In the genomic region with DNA sequence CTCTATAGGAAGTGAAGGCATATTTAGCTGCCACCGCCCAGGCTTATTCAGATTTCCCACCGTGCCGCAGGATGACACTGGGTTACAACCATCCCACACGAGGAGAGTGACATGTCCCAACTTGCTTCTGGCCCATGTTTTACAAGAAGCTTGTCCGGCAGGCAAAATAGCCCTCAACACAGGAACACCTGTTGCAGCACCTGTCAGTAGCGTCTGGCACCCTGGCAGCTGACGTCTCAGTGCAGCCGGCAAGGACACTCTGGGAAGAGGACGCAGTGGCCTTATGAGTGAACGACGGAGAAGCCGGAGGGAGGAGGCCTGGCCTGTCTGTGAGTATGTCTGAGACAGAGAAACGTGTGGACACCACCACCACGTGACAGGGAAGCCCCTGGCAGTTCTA, we compare ENCODE assay signal across 12 cellular contexts. TPM values are rescaled to one million over a fixed set of nuclear protein-coding genes. Genes with fewer than 3 reads are reported as not detected.
DNase-seq lines count a peak whose midpoint lies in the region; ATAC-seq and TF ChIP-seq lines count a peak whose summit lies in the region.
"Had no signal": no experiment of that assay in that cellular context is flagged by ENCODE, and none has a peak within 500 bp of the region (broad histone marks: within the 10 kb centered on the region; RNA-seq: fewer than 3 reads in every experiment).

No MANE protein-coding gene starts in this region.

- no peak overlapping the region for H3K4me3 Mint-ChIP-seq in MCF 10A (ENCODE audit: unreplicated experiment)
- H3K4me3 Mint-ChIP-seq in progenitor cell of endocrine pancreas (ENCODE audit: low read depth), result no peak overlapping the region
- H3K4me3 Mint-ChIP-seq in activated CD4-positive, alpha-beta memory T cell treated with anti-CD3 and anti-CD28 coated beads, Interleukin-2, amount 10 ng/mL, durations not matched to agents 7 days and 5 days, result no peak overlapping the region
- H3K4me3 Mint-ChIP-seq: activated naive CD4-positive, alpha-beta T cell treated with anti-CD3 and anti-CD28 coated beads, Interleukin-2, amount 10 ng/mL, durations not matched to agents 7 days and 5 days had no signal

- H3K36me3 Mint-ChIP-seq in MCF 10A (ENCODE audit: insufficient read depth, unreplicated experiment) (peaks cover 6% of the 10 kb centered on the region), progenitor cell of endocrine pancreas (ENCODE audit: insufficient read depth) (peaks cover 10% of the 10 kb centered on the region)
- no peaks in the 10 kb centered on the region for H3K36me3 Mint-ChIP-seq in activated CD4-positive, alpha-beta memory T cell treated with anti-CD3 and anti-CD28 coated beads, Interleukin-2, amount 10 ng/mL, durations not matched to agents 7 days and 5 days (ENCODE audit: low read depth)
- H3K36me3 Mint-ChIP-seq: activated naive CD4-positive, alpha-beta T cell treated with anti-CD3 and anti-CD28 coated beads, Interleukin-2, amount 10 ng/mL, durations not matched to agents 7 days and 5 days had no signal

- no peaks in the 10 kb centered on the region for H3K27me3 Mint-ChIP-seq in MCF 10A (ENCODE audit: insufficient read depth, unreplicated experiment)
- H3K27me3 Mint-ChIP-seq in progenitor cell of endocrine pancreas, result no peaks in the 10 kb centered on the region
- no peaks in the 10 kb centered on the region for H3K27me3 Mint-ChIP-seq in activated CD4-positive, alpha-beta memory T cell treated with anti-CD3 and anti-CD28 coated beads, Interleukin-2, amount 10 ng/mL, durations not matched to agents 7 days and 5 days
- H3K27me3 Mint-ChIP-seq: activated naive CD4-positive, alpha-beta T cell treated with anti-CD3 and anti-CD28 coated beads, Interleukin-2, amount 10 ng/mL, durations not matched to agents 7 days and 5 days had no signal

- H3K9me3 Mint-ChIP-seq in MCF 10A (ENCODE audit: unreplicated experiment) (no peaks in the 10 kb centered on the region), progenitor cell of endocrine pancreas (ENCODE audit: low read depth) (no peaks in the 10 kb centered on the region)
- no peaks in the 10 kb centered on the region for H3K9me3 Mint-ChIP-seq in activated CD4-positive, alpha-beta memory T cell treated with anti-CD3 and anti-CD28 coated beads, Interleukin-2, amount 10 ng/mL, durations not matched to agents 7 days and 5 days
- H3K9me3 Mint-ChIP-seq: activated naive CD4-positive, alpha-beta T cell treated with anti-CD3 and anti-CD28 coated beads, Interleukin-2, amount 10 ng/mL, durations not matched to agents 7 days and 5 days had no signal

- peak; percentile 90 for DNase-seq in DMS53 treated with DMSO at 0.1 percent for 48 hours (lab: John Stamatoyannopoulos, UW; ENCODE audit: unreplicated experiment)
- peak; percentile 14 for DNase-seq in NCI-H2171 (lab: John Stamatoyannopoulos, UW)
- peak; percentile 43 for DNase-seq in MCF 10A (ENCODE audit: unreplicated experiment)
- DNase-seq in progenitor cell of endocrine pancreas (ENCODE audit: low spot score, unreplicated experiment), result no peak
- DNase-seq in left lobe of liver (ENCODE audit: low spot score), result no peak
- DNase-seq in activated T-cell treated with anti-CD3 and anti-CD28 coated beads for 4 hours, result no peak
- DNase-seq in activated CD4-positive, alpha-beta memory T cell treated with anti-CD3 and anti-CD28 coated beads, Interleukin-2, amount 10 ng/mL, durations not matched to agents 7 days and 5 days, result no peak
- no peak for DNase-seq in medulla oblongata (ENCODE audit: extremely low spot score)
- DNase-seq: activated naive CD4-positive, alpha-beta T cell treated with anti-CD3 and anti-CD28 coated beads, Interleukin-2, amount 10 ng/mL, durations not matched to agents 7 days and 5 days; cortex of kidney; foreskin melanocyte; NCI-H1436 treated with DMSO at 0.1 percent for 48 hours had no signal

- ATAC-seq in left lobe of liver, result no peak

- H3K27ac Mint-ChIP-seq in MCF 10A (ENCODE audit: low read depth, unreplicated experiment), result no peak overlapping the region
- peak overlapping the region; percentile 33 for H3K27ac Mint-ChIP-seq in progenitor cell of endocrine pancreas
- no peak overlapping the region for H3K27ac Mint-ChIP-seq in activated CD4-positive, alpha-beta memory T cell treated with anti-CD3 and anti-CD28 coated beads, Interleukin-2, amount 10 ng/mL, durations not matched to agents 7 days and 5 days
- H3K27ac Mint-ChIP-seq: activated naive CD4-positive, alpha-beta T cell treated with anti-CD3 and anti-CD28 coated beads, Interleukin-2, amount 10 ng/mL, durations not matched to agents 7 days and 5 days had no signal

- no peak for TF ChIP-seq CTCF in MCF 10A (IDR thresholded peaks at IDR 0.05; ENCODE audit: unreplicated experiment)
- no peak for TF ChIP-seq CTCF in progenitor cell of endocrine pancreas (IDR thresholded peaks at IDR 0.05; ENCODE audit: unreplicated experiment)

- intact Hi-C loops in MCF 10A (cut with micrococcal nuclease), result no loop called here

- POLR2A ChIA-PET in MCF 10A (lab: Yijun Ruan, JAX), result interaction anchor here (0.7 kb wide), 1 partner anchor 84 kb away, joined by 3 read pairs; no protein-coding TSS in a partner anchor
- POLR2A ChIA-PET in activated CD4-positive, alpha-beta memory T cell treated with anti-CD3 and anti-CD28 coated beads, Interleukin-2, amount 10 ng/mL, durations not matched to agents 7 days and 5 days (lab: Charles Lee), result no interaction called here

- H3K4me1 Mint-ChIP-seq in MCF 10A (ENCODE audit: insufficient read depth, unreplicated experiment) (peaks cover 15% of the 10 kb centered on the region), progenitor cell of endocrine pancreas (ENCODE audit: low read depth) (peaks cover 13% of the 10 kb centered on the region)
- peaks cover 23% of the 10 kb centered on the region for H3K4me1 Mint-ChIP-seq in activated CD4-positive, alpha-beta memory T cell treated with anti-CD3 and anti-CD28 coated beads, Interleukin-2, amount 10 ng/mL, durations not matched to agents 7 days and 5 days

- CTCF ChIA-PET in MCF 10A (lab: Yijun Ruan, JAX), result no interaction called here
- CTCF ChIA-PET in activated CD4-positive, alpha-beta memory T cell treated with anti-CD3 and anti-CD28 coated beads, Interleukin-2, amount 10 ng/mL, durations not matched to agents 7 days and 5 days (lab: Charles Lee), result no interaction called here

- BruUV-seq in MCF 10A (replicated peaks; lab: Mats Ljungman, UMichigan), result no TSS peak

RNA-seq across cellular contexts. Expression of a gene that starts 32.1 kb away (rescaled TPM):
- total RNA-seq in MCF 10A (2022), result 3.5 and 6.5 TPM in 2 replicates
- 33.4 and 37.0 TPM in 2 replicates for total RNA-seq in progenitor cell of endocrine pancreas
- total RNA-seq in left lobe of liver, result 4.3 TPM
- total RNA-seq in activated CD4-positive, alpha-beta memory T cell treated with anti-CD3 and anti-CD28 coated beads, Interleukin-2, amount 10 ng/mL, durations not matched to agents 7 days and 5 days, result 1 to 10 TPM; 2.8 to 3.0 TPM

Comparison
In these comparisons a context has a peak if more than half of its experiments do, and no peak if none do; other contexts are left out.
1. DNase-seq: peak in DMS53 treated with DMSO at 0.1 percent for 48 hours (single experiment), NCI-H2171 (single experiment) and MCF 10A (single experiment); none in progenitor cell of endocrine pancreas (single experiment), left lobe of liver (single experiment), activated T-cell treated with anti-CD3 and anti-CD28 coated beads for 4 hours (single experiment), activated CD4-positive, alpha-beta memory T cell treated with anti-CD3 and anti-CD28 coated beads, Interleukin-2, amount 10 ng/mL, durations not matched to agents 7 days and 5 days (single experiment) and medulla oblongata (single experiment).